ENCODE assay signal across 2 cellular contexts in the genomic region with DNA sequence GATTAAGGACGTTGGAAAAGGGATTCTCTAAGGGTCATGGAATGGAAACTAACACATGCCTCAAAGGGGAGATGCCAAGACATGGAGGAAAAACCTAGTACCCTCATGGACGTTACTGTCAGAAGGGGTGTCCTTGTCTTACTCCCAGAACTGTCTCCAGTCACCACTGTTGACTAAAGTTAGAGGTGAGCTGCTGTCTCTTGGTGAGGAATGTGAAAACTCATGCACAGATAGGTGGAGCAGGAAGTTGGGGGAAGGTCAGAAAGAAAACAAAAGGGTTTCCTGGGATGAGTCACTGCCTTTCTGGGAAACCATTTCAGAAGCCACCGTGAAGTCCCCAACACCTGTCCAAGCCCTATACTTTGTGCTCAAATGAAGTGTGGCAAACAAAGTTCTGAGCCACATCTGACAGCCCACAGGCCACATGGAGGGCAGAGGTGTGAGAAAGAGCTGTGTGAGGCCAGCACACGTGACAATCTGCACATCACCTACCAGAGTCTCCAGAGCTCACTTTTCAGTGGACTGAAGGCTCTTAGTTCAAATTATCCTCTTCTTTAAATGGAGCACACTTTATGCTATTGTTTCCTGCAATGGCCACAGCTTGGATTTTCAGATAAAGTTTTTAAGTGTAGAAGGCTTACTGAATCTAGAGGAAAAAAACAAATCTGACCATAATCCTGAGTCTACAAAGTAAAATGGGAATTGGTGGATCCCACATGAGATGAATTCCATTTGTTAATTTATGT.
TF ChIP-seq lines count a peak whose summit lies in the region.

No MANE protein-coding gene starts in this region.

TF ChIP-seq in K562, 482 proteins besides CTCF, POLR2A, EP300 and RAD21 (continued from another document and continues in another):
- TF ChIP-seq SUPT5H (IDR thresholded peaks at IDR 0.05) = no peak
- TF ChIP-seq ZNF507 (tag; conservative IDR thresholded peaks at IDR 0.05) = no peak
- no peak for TF ChIP-seq XRCC4 (IDR thresholded peaks at IDR 0.05; ENCODE audit: extremely low read depth, insufficient read depth, insufficient read length)
- peak; percentile 46; the same call in 1 of the 2 replicates for TF ChIP-seq BCL6 (CRISPR knock-in tag; IDR thresholded peaks at IDR 0.05)
- TF ChIP-seq NFIC (IDR thresholded peaks at IDR 0.05) = peak; percentile 31
- TF ChIP-seq HDAC1 (IDR thresholded peaks at IDR 0.05) = peak in 1 of 2 experiments; percentile 76; a peak in 2 of 4 replicates
- TF ChIP-seq, protein P1, sequence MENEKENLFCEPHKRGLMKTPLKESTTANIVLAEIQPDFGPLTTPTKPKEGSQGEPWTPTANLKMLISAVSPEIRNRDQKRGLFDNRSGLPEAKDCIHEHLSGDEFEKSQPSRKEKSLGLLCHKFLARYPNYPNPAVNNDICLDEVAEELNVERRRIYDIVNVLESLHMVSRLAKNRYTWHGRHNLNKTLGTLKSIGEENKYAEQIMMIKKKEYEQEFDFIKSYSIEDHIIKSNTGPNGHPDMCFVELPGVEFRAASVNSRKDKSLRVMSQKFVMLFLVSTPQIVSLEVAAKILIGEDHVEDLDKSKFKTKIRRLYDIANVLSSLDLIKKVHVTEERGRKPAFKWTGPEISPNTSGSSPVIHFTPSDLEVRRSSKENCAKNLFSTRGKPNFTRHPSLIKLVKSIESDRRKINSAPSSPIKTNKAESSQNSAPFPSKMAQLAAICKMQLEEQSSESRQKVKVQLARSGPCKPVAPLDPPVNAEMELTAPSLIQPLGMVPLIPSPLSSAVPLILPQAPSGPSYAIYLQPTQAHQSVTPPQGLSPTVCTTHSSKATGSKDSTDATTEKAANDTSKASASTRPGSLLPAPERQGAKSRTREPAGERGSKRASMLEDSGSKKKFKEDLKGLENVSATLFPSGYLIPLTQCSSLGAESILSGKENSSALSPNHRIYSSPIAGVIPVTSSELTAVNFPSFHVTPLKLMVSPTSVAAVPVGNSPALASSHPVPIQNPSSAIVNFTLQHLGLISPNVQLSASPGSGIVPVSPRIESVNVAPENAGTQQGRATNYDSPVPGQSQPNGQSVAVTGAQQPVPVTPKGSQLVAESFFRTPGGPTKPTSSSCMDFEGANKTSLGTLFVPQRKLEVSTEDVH (IDR thresholded peaks at IDR 0.05; ENCODE audit: low read depth, partially characterized antibody) = no peak
- 0 out of 2 replicates have a peak, but pooled peaks have one; percentile 45 for TF ChIP-seq OTX1 (CRISPR knock-in tag; IDR thresholded peaks at IDR 0.05)
- TF ChIP-seq ZNF12 (CRISPR knock-in tag; IDR thresholded peaks at IDR 0.05) = no peak
- no peak for TF ChIP-seq BDP1 (IDR thresholded peaks at IDR 0.05; ENCODE audit: insufficient read depth, insufficient read length)
- peak; percentile 87 for TF ChIP-seq ZNF175 (CRISPR knock-in tag; IDR thresholded peaks at IDR 0.05; ENCODE audit: low read depth)
- TF ChIP-seq ZNF76 (CRISPR knock-in tag; IDR thresholded peaks at IDR 0.05; ENCODE audit: borderline replicate concordance) = 0 out of 2 replicates have a peak, but pooled peaks have one; percentile 34
- 0 out of 2 replicates have a peak, but pooled peaks have one; percentile 42 for TF ChIP-seq C11orf30 (IDR thresholded peaks at IDR 0.05; ENCODE audit: low read depth)
- peak; percentile 32; the same call in 1 of the 2 replicates for TF ChIP-seq MAFF (IDR thresholded peaks at IDR 0.05; ENCODE audit: low read length)
- no peak for TF ChIP-seq U2AF1 (optimal IDR thresholded peaks at IDR 0.05; ENCODE audit: low read depth, low read length)
- TF ChIP-seq, protein P2, sequence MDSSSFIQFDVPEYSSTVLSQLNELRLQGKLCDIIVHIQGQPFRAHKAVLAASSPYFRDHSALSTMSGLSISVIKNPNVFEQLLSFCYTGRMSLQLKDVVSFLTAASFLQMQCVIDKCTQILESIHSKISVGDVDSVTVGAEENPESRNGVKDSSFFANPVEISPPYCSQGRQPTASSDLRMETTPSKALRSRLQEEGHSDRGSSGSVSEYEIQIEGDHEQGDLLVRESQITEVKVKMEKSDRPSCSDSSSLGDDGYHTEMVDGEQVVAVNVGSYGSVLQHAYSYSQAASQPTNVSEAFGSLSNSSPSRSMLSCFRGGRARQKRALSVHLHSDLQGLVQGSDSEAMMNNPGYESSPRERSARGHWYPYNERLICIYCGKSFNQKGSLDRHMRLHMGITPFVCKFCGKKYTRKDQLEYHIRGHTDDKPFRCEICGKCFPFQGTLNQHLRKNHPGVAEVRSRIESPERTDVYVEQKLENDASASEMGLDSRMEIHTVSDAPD (CRISPR knock-in tag; IDR thresholded peaks at IDR 0.05) = no peak
- peak in 2 of 3 experiments; percentile 40 to 61 for TF ChIP-seq YY1 (IDR thresholded peaks at IDR 0.05; ENCODE audit: borderline replicate concordance in 1 of 3, control insufficient read depth in 1 of 3, extremely low read depth in 1 of 3, insufficient read depth in 3 of 3, insufficient read length in 1 of 3, insufficient replicate concordance in 2 of 3, low read depth in 1 of 3, low read length in 2 of 3)
- TF ChIP-seq RBM15 (IDR thresholded peaks at IDR 0.05; ENCODE audit: insufficient read depth, low read length) = no peak
- no peak for TF ChIP-seq ZC3H8 (IDR thresholded peaks at IDR 0.05)
- TF ChIP-seq TEAD1 (CRISPR knock-in tag; IDR thresholded peaks at IDR 0.05) = 0 out of 4 replicates have a peak, but pooled peaks of 1 of the 2 experiments have one; percentile 31
- TF ChIP-seq, protein P3, sequence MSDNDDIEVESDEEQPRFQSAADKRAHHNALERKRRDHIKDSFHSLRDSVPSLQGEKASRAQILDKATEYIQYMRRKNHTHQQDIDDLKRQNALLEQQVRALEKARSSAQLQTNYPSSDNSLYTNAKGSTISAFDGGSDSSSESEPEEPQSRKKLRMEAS (CRISPR knock-in tag; IDR thresholded peaks at IDR 0.05) = peak; percentile 87
- peak; percentile 31; the same call in 1 of the 2 replicates for TF ChIP-seq ZNF316 (IDR thresholded peaks at IDR 0.05)
- TF ChIP-seq ILF3 (IDR thresholded peaks at IDR 0.05; ENCODE audit: borderline replicate concordance) = no peak
- TF ChIP-seq NR2C2 (CRISPR knock-in tag; IDR thresholded peaks at IDR 0.05) = no peak
- peak; percentile 69 for TF ChIP-seq NR2C2 (tag; IDR thresholded peaks at IDR 0.05)
- TF ChIP-seq, protein P4, sequence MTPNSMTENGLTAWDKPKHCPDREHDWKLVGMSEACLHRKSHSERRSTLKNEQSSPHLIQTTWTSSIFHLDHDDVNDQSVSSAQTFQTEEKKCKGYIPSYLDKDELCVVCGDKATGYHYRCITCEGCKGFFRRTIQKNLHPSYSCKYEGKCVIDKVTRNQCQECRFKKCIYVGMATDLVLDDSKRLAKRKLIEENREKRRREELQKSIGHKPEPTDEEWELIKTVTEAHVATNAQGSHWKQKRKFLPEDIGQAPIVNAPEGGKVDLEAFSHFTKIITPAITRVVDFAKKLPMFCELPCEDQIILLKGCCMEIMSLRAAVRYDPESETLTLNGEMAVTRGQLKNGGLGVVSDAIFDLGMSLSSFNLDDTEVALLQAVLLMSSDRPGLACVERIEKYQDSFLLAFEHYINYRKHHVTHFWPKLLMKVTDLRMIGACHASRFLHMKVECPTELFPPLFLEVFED (CRISPR knock-in tag; conservative IDR thresholded peaks at IDR 0.05) = no peak
- TF ChIP-seq GTF2E2 (tag; IDR thresholded peaks at IDR 0.05) = no peak
- TF ChIP-seq KDM5B (IDR thresholded peaks at IDR 0.05; ENCODE audit: insufficient replicate concordance, low read depth, low read length) = no peak
- no peak for TF ChIP-seq CEBPB (tag; IDR thresholded peaks at IDR 0.05)
- TF ChIP-seq LARP7 (IDR thresholded peaks at IDR 0.05) = no peak
- TF ChIP-seq LEF1 (IDR thresholded peaks at IDR 0.05) = peak; percentile 90
- TF ChIP-seq BHLHE40 (IDR thresholded peaks at IDR 0.05; ENCODE audit: low read length) = peak; percentile 85
- 0 out of 2 replicates have a peak, but pooled peaks have one; percentile 26 for TF ChIP-seq HIVEP1 (CRISPR knock-in tag; IDR thresholded peaks at IDR 0.05)

TF ChIP-seq in SK-N-SH, 30 proteins besides CTCF, POLR2A, EP300 and RAD21 (continued from another document):
- TF ChIP-seq, protein P5, sequence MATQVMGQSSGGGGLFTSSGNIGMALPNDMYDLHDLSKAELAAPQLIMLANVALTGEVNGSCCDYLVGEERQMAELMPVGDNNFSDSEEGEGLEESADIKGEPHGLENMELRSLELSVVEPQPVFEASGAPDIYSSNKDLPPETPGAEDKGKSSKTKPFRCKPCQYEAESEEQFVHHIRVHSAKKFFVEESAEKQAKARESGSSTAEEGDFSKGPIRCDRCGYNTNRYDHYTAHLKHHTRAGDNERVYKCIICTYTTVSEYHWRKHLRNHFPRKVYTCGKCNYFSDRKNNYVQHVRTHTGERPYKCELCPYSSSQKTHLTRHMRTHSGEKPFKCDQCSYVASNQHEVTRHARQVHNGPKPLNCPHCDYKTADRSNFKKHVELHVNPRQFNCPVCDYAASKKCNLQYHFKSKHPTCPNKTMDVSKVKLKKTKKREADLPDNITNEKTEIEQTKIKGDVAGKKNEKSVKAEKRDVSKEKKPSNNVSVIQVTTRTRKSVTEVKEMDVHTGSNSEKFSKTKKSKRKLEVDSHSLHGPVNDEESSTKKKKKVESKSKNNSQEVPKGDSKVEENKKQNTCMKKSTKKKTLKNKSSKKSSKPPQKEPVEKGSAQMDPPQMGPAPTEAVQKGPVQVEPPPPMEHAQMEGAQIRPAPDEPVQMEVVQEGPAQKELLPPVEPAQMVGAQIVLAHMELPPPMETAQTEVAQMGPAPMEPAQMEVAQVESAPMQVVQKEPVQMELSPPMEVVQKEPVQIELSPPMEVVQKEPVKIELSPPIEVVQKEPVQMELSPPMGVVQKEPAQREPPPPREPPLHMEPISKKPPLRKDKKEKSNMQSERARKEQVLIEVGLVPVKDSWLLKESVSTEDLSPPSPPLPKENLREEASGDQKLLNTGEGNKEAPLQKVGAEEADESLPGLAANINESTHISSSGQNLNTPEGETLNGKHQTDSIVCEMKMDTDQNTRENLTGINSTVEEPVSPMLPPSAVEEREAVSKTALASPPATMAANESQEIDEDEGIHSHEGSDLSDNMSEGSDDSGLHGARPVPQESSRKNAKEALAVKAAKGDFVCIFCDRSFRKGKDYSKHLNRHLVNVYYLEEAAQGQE (IDR thresholded peaks at IDR 0.05; ENCODE audit: low read depth, low read length) = no peak
- no peak for TF ChIP-seq EZH2phosphoT487 (IDR thresholded peaks at IDR 0.05; ENCODE audit: borderline replicate concordance, low read depth)
- no peak for TF ChIP-seq FOXJ3 (CRISPR knock-in tag; IDR thresholded peaks at IDR 0.05)
- TF ChIP-seq, protein P6, sequence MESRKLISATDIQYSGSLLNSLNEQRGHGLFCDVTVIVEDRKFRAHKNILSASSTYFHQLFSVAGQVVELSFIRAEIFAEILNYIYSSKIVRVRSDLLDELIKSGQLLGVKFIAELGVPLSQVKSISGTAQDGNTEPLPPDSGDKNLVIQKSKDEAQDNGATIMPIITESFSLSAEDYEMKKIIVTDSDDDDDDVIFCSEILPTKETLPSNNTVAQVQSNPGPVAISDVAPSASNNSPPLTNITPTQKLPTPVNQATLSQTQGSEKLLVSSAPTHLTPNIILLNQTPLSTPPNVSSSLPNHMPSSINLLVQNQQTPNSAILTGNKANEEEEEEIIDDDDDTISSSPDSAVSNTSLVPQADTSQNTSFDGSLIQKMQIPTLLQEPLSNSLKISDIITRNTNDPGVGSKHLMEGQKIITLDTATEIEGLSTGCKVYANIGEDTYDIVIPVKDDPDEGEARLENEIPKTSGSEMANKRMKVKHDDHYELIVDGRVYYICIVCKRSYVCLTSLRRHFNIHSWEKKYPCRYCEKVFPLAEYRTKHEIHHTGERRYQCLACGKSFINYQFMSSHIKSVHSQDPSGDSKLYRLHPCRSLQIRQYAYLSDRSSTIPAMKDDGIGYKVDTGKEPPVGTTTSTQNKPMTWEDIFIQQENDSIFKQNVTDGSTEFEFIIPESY (IDR thresholded peaks at IDR 0.05; ENCODE audit: borderline replicate concordance, low read depth) = no peak
- TF ChIP-seq MEF2A (IDR thresholded peaks at IDR 0.05; ENCODE audit: borderline replicate concordance, low read depth) = no peak
- no peak for TF ChIP-seq MXI1 (IDR thresholded peaks at IDR 0.05; ENCODE audit: low read depth, low read length)
- no peak for TF ChIP-seq SIN3A (IDR thresholded peaks at IDR 0.05; ENCODE audit: borderline replicate concordance, low read depth, low read length)
- TF ChIP-seq, protein P7, sequence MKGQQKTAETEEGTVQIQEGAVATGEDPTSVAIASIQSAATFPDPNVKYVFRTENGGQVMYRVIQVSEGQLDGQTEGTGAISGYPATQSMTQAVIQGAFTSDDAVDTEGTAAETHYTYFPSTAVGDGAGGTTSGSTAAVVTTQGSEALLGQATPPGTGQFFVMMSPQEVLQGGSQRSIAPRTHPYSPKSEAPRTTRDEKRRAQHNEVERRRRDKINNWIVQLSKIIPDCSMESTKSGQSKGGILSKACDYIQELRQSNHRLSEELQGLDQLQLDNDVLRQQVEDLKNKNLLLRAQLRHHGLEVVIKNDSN (IDR thresholded peaks at IDR 0.05; ENCODE audit: borderline replicate concordance, low read depth) = no peak
- TF ChIP-seq ELF1 (IDR thresholded peaks at IDR 0.05) = no peak
